In the genomic region with DNA sequence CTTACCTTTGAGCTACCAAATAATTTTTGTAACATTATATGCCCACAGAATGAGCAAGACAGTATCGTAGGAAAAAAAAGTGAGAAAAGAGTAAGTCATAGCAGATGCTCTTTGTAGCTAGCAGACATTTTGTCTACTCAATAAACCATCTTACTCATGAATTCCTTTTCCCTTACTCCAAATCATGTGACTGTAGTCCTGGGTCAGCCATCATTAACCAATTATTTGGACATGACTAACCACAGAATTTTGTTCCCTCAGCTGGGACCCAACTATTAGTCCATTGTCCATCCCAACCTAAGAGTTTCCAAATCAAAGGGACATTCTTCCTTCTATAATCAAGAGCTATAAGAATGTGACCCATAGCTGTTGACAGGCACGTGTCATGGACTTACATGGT, we compare ENCODE assay signal across 10 cellular contexts. TPM values are rescaled to one million over a fixed set of nuclear protein-coding genes. Genes with fewer than 3 reads are reported as not detected.
DNase-seq lines count a peak whose midpoint lies in the region; ATAC-seq and TF ChIP-seq lines count a peak whose summit lies in the region.
"Had no signal": no experiment of that assay in that cellular context is flagged by ENCODE, and none has a peak within 500 bp of the region (broad histone marks: within the 10 kb centered on the region; RNA-seq: fewer than 3 reads in every experiment).

No MANE protein-coding gene starts in this region.

- ATAC-seq in activated T-cell treated with anti-CD3 and anti-CD28 coated beads, Interleukin-2, amount 50 U/mL, for 4 hours: peak; percentile 26 to 39
- peak; percentile 53 for ATAC-seq in stimulated activated effector memory CD8-positive, alpha-beta T cell treated with anti-CD3 and anti-CD28 coated beads, Interleukin-12 subunit alpha, Interleukin-12 subunit beta, amount 100 ng/mL, for 72 hours
- ATAC-seq in HG02840 (IDR thresholded peaks at IDR 0.05; ENCODE audit: low FRiP score, unreplicated experiment) (no peak), GM19328 (IDR thresholded peaks at IDR 0.05; ENCODE audit: unreplicated experiment) (no peak), GM18861 (IDR thresholded peaks at IDR 0.05; ENCODE audit: unreplicated experiment) (no peak)

- H3K4me3 Mint-ChIP-seq in activated T-cell treated with anti-CD3 and anti-CD28 coated beads, Interleukin-2, amount 50 U/mL, for 4 hours: peak overlapping the region; percentile 40
- H3K4me3 Mint-ChIP-seq in stimulated activated effector memory CD8-positive, alpha-beta T cell treated with anti-CD3 and anti-CD28 coated beads, Interleukin-12 subunit alpha, Interleukin-12 subunit beta, amount 100 ng/mL, for 72 hours: no peak overlapping the region
- H3K4me3 Mint-ChIP-seq: nephron progenitor cell had no signal

- H3K27ac Mint-ChIP-seq in stimulated activated effector memory CD8-positive, alpha-beta T cell treated with anti-CD3 and anti-CD28 coated beads, Interleukin-12 subunit alpha, Interleukin-12 subunit beta, amount 100 ng/mL, for 72 hours: peak overlapping the region; percentile 79
- H3K27ac Mint-ChIP-seq: nephron progenitor cell had no signal

- no peak for TF ChIP-seq CTCF in foreskin fibroblast (IDR thresholded peaks at IDR 0.05; ENCODE audit: low read depth, low read length)

- H3K36me3 Mint-ChIP-seq in activated T-cell treated with anti-CD3 and anti-CD28 coated beads, Interleukin-2, amount 50 U/mL, for 4 hours (ENCODE audit: insufficient read depth): peaks cover 57% of the 10 kb centered on the region
- no peaks in the 10 kb centered on the region for H3K36me3 Mint-ChIP-seq in stimulated activated effector memory CD8-positive, alpha-beta T cell treated with anti-CD3 and anti-CD28 coated beads, Interleukin-12 subunit alpha, Interleukin-12 subunit beta, amount 100 ng/mL, for 72 hours

- H3K4me1 Mint-ChIP-seq in activated T-cell treated with anti-CD3 and anti-CD28 coated beads, Interleukin-2, amount 50 U/mL, for 4 hours (ENCODE audit: low read depth): peaks cover 88% of the 10 kb centered on the region
- H3K4me1 Mint-ChIP-seq in stimulated activated effector memory CD8-positive, alpha-beta T cell treated with anti-CD3 and anti-CD28 coated beads, Interleukin-12 subunit alpha, Interleukin-12 subunit beta, amount 100 ng/mL, for 72 hours: peaks cover 79% of the 10 kb centered on the region

- H3K9me3 Mint-ChIP-seq in activated T-cell treated with anti-CD3 and anti-CD28 coated beads, Interleukin-2, amount 50 U/mL, for 4 hours: no peaks in the 10 kb centered on the region
- H3K9me3 Mint-ChIP-seq in stimulated activated effector memory CD8-positive, alpha-beta T cell treated with anti-CD3 and anti-CD28 coated beads, Interleukin-12 subunit alpha, Interleukin-12 subunit beta, amount 100 ng/mL, for 72 hours: no peaks in the 10 kb centered on the region

- no peaks in the 10 kb centered on the region for H3K27me3 Mint-ChIP-seq in activated T-cell treated with anti-CD3 and anti-CD28 coated beads, Interleukin-2, amount 50 U/mL, for 4 hours (ENCODE audit: low read depth)

- H3K4me3 ChIP-seq in foreskin fibroblast (ENCODE audit: low read depth in 1 of 2, low read length in 2 of 2): no peak overlapping the region

- DNase-seq in activated T-cell treated with anti-CD3 and anti-CD28 coated beads, Interleukin-2, amount 50 U/mL, for 4 hours: no peak
- no peak for DNase-seq in activated T-cell treated with anti-CD3 and anti-CD28 coated beads for 4 hours
- DNase-seq in T1000 (lab: John Stamatoyannopoulos, UW): peak; percentile 23
- peak; percentile 88 to 92 for DNase-seq in foreskin fibroblast
- DNase-seq in stimulated activated effector memory CD8-positive, alpha-beta T cell treated with anti-CD3 and anti-CD28 coated beads, Interleukin-12 subunit alpha, Interleukin-12 subunit beta, amount 100 ng/mL, for 72 hours (ENCODE audit: low spot score in 2 of 2): no peak
- DNase-seq: NCI-H446 treated with DMSO at 0.1 percent for 48 hours, nephron progenitor cell had no signal

RNA-seq across cellular contexts. Expression of a gene that starts 11.4 kb away (rescaled TPM):
- 100 to 1,000 TPM; 575 to 579 (median 577) TPM for total RNA-seq in activated T-cell treated with anti-CD3 and anti-CD28 coated beads, Interleukin-2, amount 50 U/mL, for 4 hours

RNA-seq across cellular contexts. Expression of a gene that starts 52.8 kb away (rescaled TPM):
- total RNA-seq in activated T-cell treated with anti-CD3 and anti-CD28 coated beads, Interleukin-2, amount 50 U/mL, for 4 hours: 10 to 100 TPM; 29.0 to 36.9 (median 29.1) TPM

RNA-seq across cellular contexts. Expression of a gene that starts 55.2 kb away (rescaled TPM):
- 1 to 10 TPM; 2.6 to 4.6 (median 2.7) TPM for total RNA-seq in activated T-cell treated with anti-CD3 and anti-CD28 coated beads, Interleukin-2, amount 50 U/mL, for 4 hours

Comparison
In these comparisons a context has a peak if more than half of its experiments do, and no peak if none do; other contexts are left out.
1. ATAC-seq: peak in activated T-cell treated with anti-CD3 and anti-CD28 coated beads, Interleukin-2, amount 50 U/mL, for 4 hours (2 of 2) and stimulated activated effector memory CD8-positive, alpha-beta T cell treated with anti-CD3 and anti-CD28 coated beads, Interleukin-12 subunit alpha, Interleukin-12 subunit beta, amount 100 ng/mL, for 72 hours (single experiment); none in HG02840 (single experiment), GM19328 (single experiment) and GM18861 (single experiment).
2. DNase-seq: peak in T1000 (single experiment) and foreskin fibroblast (2 of 2); none in activated T-cell treated with anti-CD3 and anti-CD28 coated beads, Interleukin-2, amount 50 U/mL, for 4 hours (single experiment), activated T-cell treated with anti-CD3 and anti-CD28 coated beads for 4 hours (single experiment) and stimulated activated effector memory CD8-positive, alpha-beta T cell treated with anti-CD3 and anti-CD28 coated beads, Interleukin-12 subunit alpha, Interleukin-12 subunit beta, amount 100 ng/mL, for 72 hours (0 of 2).